ENCODE assay signal across 8 cellular contexts in the genomic region with DNA sequence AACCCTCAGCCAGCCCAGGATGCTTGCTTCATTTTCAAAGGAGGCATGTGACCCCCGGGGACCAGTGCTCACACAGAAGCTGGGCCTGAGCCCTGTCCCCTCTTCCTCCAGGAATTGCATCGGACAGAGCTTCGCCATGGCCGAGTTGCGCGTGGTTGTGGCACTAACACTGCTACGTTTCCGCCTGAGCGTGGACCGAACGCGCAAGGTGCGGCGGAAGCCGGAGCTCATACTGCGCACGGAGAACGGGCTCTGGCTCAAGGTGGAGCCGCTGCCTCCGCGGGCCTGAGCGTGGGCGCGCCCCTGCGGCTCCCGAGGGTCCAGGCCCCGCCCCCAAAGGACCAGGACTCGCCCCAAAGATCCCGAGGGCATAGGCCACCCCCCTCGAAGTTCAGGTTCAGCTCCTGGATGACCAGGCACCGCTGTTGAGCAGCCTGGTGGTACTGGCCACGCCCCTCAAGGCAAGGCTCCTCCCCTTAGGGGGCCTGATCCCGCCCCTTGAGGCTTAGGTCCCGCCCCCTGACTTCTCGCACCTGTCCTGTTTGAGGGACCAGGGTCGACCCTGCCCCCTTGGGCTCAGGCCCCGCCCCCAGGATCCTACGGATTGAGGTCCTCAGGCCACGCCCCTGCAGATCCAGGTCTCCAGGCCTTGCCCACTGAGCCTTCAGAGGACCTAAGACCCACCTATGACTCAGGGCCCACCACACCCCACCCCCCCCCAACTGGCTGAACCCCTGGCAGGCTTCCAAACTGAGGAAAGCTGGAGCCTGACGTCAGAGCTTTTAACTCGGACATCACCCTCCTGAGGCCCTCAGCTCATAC. TPM values are rescaled to one million over a fixed set of nuclear protein-coding genes. Genes with fewer than 3 reads are reported as not detected.
DNase-seq lines count a peak whose midpoint lies in the region; ATAC-seq, FAIRE-seq and TF ChIP-seq lines count a peak whose summit lies in the region.

No MANE protein-coding gene starts in this region.

- intact Hi-C loops in kidney (cut with DNase I), result loop anchor here (10.0 kb wide), 2 partner anchors 377 to 467 kb away; a partner anchor contains a TSS

- TF ChIP-seq POLR2A in Peyer's patch (IDR thresholded peaks at IDR 0.05), result no peak

- FAIRE-seq in kidney (lab: Jason Lieb, UNC) (no peak), RCC 7860 (lab: Jason Lieb, UNC) (no peak)

- H3K27me3 ChIP-seq in Peyer's patch, result no peaks in the 10 kb centered on the region

- H3K4me1 ChIP-seq in Peyer's patch (peaks cover 0 to 17% (median 0%) of the 10 kb centered on the region in 4 donors), kidney (ENCODE audit: control insufficient read depth in 1 of 2, insufficient read depth in 1 of 2, low read depth in 1 of 2, low read length in 2 of 2) (peaks cover 0 to 9% of the 10 kb centered on the region in 2 donors)

- ATAC-seq in HG02759 (IDR thresholded peaks at IDR 0.05; ENCODE audit: unreplicated experiment), result no peak

- DNase-seq in ELF-1 (ENCODE audit: low read depth, low spot score), result peak; percentile 52
- peak; percentile 31 to 74 (median 54) for DNase-seq in Peyer's patch
- peak; percentile 66 for DNase-seq in activated gamma-delta T cell treated with Interleukin-2 at 50 U/mL for 16 hours
- peak; percentile 80 for DNase-seq in kidney
- DNase-seq in stimulated activated CD8-positive, alpha-beta memory T cell treated with anti-CD3 and anti-CD28 coated beads, Interleukin-15, amount 100 ng/mL, for 4 hours (ENCODE audit: low read depth in 2 of 2), result peak; percentile 43 to 44
- no peak for DNase-seq in NCI-H128 (lab: John Stamatoyannopoulos, UW; ENCODE audit: unreplicated experiment)
- no peak for DNase-seq in RCC 7860 (ENCODE audit: low spot score)

- H3K9ac ChIP-seq in kidney (ENCODE audit: low read length in 2 of 2), result no peak overlapping the region

- no peaks in the 10 kb centered on the region for H3K9me3 ChIP-seq in Peyer's patch
- no peaks in the 10 kb centered on the region for H3K9me3 ChIP-seq in kidney (ENCODE audit: control insufficient read depth in 1 of 2, low read length in 2 of 2)

- TF ChIP-seq CTCF in Peyer's patch (IDR thresholded peaks at IDR 0.05) (no peak), kidney (IDR thresholded peaks at IDR 0.05; ENCODE audit: borderline replicate concordance, extremely low read depth, insufficient read depth) (no peak)

- H3K36me3 ChIP-seq in Peyer's patch, result no peaks in the 10 kb centered on the region
- H3K36me3 ChIP-seq in kidney (ENCODE audit: control insufficient read depth in 1 of 2, insufficient read depth in 2 of 2, low read length in 2 of 2), result no peaks in the 10 kb centered on the region

- H3K4me3 ChIP-seq in Peyer's patch, result peak overlapping the region; percentile 19 to 41 (median 37)
- H3K4me3 ChIP-seq in kidney (ENCODE audit: low read length in 2 of 2), result peak overlapping the region; percentile 32 to 45

- peak overlapping the region in 3 of 4 donors; percentile 4 to 40 (median 37) for H3K27ac ChIP-seq in Peyer's patch
- H3K27ac ChIP-seq in kidney (ENCODE audit: low read depth in 2 of 2, low read length in 2 of 2), result no peak overlapping the region

RNA-seq across cellular contexts. Expression of a gene that starts 43.1 kb away (rescaled TPM):
- total RNA-seq in Peyer's patch (not detected), kidney (0.09 TPM)
- polyA plus RNA-seq in kidney (ENCODE audit: insufficient read depth, low read depth, low replicate concordance), result not detected

Comparison
In these comparisons a context has a peak if more than half of its experiments do, and no peak if none do; other contexts are left out.
1. DNase-seq: peak in ELF-1 (single experiment), Peyer's patch (3 of 3), activated gamma-delta T cell treated with Interleukin-2 at 50 U/mL for 16 hours (single experiment), kidney (single experiment) and stimulated activated CD8-positive, alpha-beta memory T cell treated with anti-CD3 and anti-CD28 coated beads, Interleukin-15, amount 100 ng/mL, for 4 hours (2 of 2); none in NCI-H128 (single experiment) and RCC 7860 (single experiment).
2. H3K27ac ChIP-seq: peak in Peyer's patch (3 of 4); none in kidney (0 of 2).